ENCODE assay signal across 22 cellular contexts in the genomic region with DNA sequence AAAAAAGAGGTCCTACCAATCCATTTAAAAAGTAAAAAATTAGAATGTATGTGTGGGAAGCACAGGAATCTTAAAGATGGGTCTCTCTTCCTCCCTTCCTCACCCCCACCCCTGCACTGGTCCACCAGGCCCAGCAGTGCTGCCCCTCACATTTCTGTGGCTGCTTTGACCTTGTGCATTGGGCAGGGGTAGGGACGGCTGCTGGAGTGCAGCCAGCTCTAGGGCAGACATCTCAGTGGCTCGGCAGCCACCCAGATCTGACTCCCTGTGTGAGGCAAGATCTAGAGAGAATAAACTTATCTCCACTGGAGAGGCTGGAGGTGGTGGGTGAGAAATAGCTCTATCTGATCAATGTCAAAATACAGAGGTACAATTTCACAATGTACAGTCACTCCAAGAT. TPM values are rescaled to one million over a fixed set of nuclear protein-coding genes. Genes with fewer than 3 reads are reported as not detected.
DNase-seq lines count a peak whose midpoint lies in the region; ATAC-seq and TF ChIP-seq lines count a peak whose summit lies in the region.
"Had no signal": no experiment of that assay in that cellular context is flagged by ENCODE, and none has a peak within 500 bp of the region (broad histone marks: within the 10 kb centered on the region; RNA-seq: fewer than 3 reads in every experiment).

No MANE protein-coding gene starts in this region.

- peak in 1 of 2 donors; percentile 26 for DNase-seq in heart right ventricle
- no peak for DNase-seq in right atrium auricular region (ENCODE audit: low spot score)
- peak in 60 of 76 experiments; percentile 4 to 83 (median 42) for DNase-seq in HUDEP-2 (lab: John Stamatoyannopoulos, UW; ENCODE audit: unreplicated experiment in 76 of 76)
- DNase-seq in erythroblast (lab: John Stamatoyannopoulos, UW), result peak; percentile 55 to 79
- DNase-seq in osteoblast (ENCODE audit: insufficient read length, low spot score, missing footprints), result no peak
- DNase-seq in activated CD4-positive, alpha-beta T cell treated with anti-CD3 and anti-CD28 coated beads for 48 hours, result no peak
- no peak for DNase-seq in activated naive CD8-positive, alpha-beta T cell treated with anti-CD3 and anti-CD28 coated beads for 36 hours
- DNase-seq: BE2C; C1 segment of cervical spinal cord; CD4-positive, CD25-positive, alpha-beta regulatory T cell; CD8-positive, alpha-beta memory T cell; COR-L47; DMS 273 treated with DMSO at 0.1 percent for 48 hours; DMS53; DND-41; EL had no signal

- H3K4me3 Mint-ChIP-seq in activated naive CD8-positive, alpha-beta T cell treated with anti-CD3 and anti-CD28 coated beads for 36 hours, result no peak overlapping the region
- H3K4me3 Mint-ChIP-seq: CD4-positive, CD25-positive, alpha-beta regulatory T cell; CD8-positive, alpha-beta memory T cell; GM23338 had no signal

- H4K20me1 ChIP-seq in osteoblast (ENCODE audit: insufficient read depth, low read length), result no peaks in the 10 kb centered on the region

- intact Hi-C loops in heart right ventricle (cut with DNase I), result loop anchor here in 1 of 10 donors (5.0 kb wide), 1 partner anchor 255 kb away; no protein-coding TSS in a partner anchor

- H3K9me3 ChIP-seq in heart right ventricle (no peaks in the 10 kb centered on the region), right atrium auricular region (no peaks in the 10 kb centered on the region), osteoblast (ENCODE audit: low read depth, low read length) (no peaks in the 10 kb centered on the region)
- H3K9me3 ChIP-seq: BE2C had no signal

- H3K4me2 ChIP-seq in osteoblast (ENCODE audit: insufficient read depth, low read length), result no peak overlapping the region
- H3K4me2 ChIP-seq: GM23338 had no signal

- no peak for TF ChIP-seq CTCF in heart right ventricle (IDR thresholded peaks at IDR 0.05)
- no peak for TF ChIP-seq CTCF in right atrium auricular region (IDR thresholded peaks at IDR 0.05)
- TF ChIP-seq CTCF in osteoblast (IDR thresholded peaks at IDR 0.05; ENCODE audit: extremely low read depth, low read depth, low read length), result no peak

- ATAC-seq in heart right ventricle, result peak in 1 of 8 donors; percentile 51
- no peak for ATAC-seq in GM18867 (IDR thresholded peaks at IDR 0.05; ENCODE audit: unreplicated experiment)
- ATAC-seq: GM12878, GM23338, HepG2 had no signal

- H3K36me3 ChIP-seq in heart right ventricle (peaks cover 0 to 2% (median 0%) of the 10 kb centered on the region in 9 donors), right atrium auricular region (no peaks in the 10 kb centered on the region), osteoblast (ENCODE audit: insufficient read depth, low read length) (no peaks in the 10 kb centered on the region)
- H3K36me3 ChIP-seq: BE2C had no signal

- no peaks in the 10 kb centered on the region for H3K4me1 Mint-ChIP-seq in activated naive CD8-positive, alpha-beta T cell treated with anti-CD3 and anti-CD28 coated beads for 36 hours
- H3K4me1 Mint-ChIP-seq: CD8-positive, alpha-beta memory T cell had no signal

- H3K36me3 Mint-ChIP-seq in activated naive CD8-positive, alpha-beta T cell treated with anti-CD3 and anti-CD28 coated beads for 36 hours, result no peaks in the 10 kb centered on the region
- H3K36me3 Mint-ChIP-seq: CD4-positive, CD25-positive, alpha-beta regulatory T cell; CD8-positive, alpha-beta memory T cell had no signal

- H2AFZ ChIP-seq in osteoblast (ENCODE audit: low read length), result peak overlapping the region; percentile 50
- H2AFZ ChIP-seq: GM23338 had no signal

- WGBS in heart right ventricle, 2 donors, result 15 to 33% methylated on average over 2 of the region's 2 CpGs

- H3K27ac Mint-ChIP-seq in activated naive CD8-positive, alpha-beta T cell treated with anti-CD3 and anti-CD28 coated beads for 36 hours, result no peak overlapping the region
- H3K27ac Mint-ChIP-seq: CD4-positive, CD25-positive, alpha-beta regulatory T cell; CD8-positive, alpha-beta memory T cell; GM23338 had no signal

- H3K4me3 ChIP-seq in heart right ventricle (no peak overlapping the region), right atrium auricular region (no peak overlapping the region), osteoblast (ENCODE audit: insufficient read depth, low read length) (no peak overlapping the region)
- H3K4me3 ChIP-seq: GM12878, GM23338 had no signal

- no peak for TF ChIP-seq POLR2A in erythroblast (IDR thresholded peaks at IDR 0.05; ENCODE audit: low read length)

- H3K9me3 Mint-ChIP-seq in activated naive CD8-positive, alpha-beta T cell treated with anti-CD3 and anti-CD28 coated beads for 36 hours, result no peaks in the 10 kb centered on the region
- H3K9me3 Mint-ChIP-seq: CD4-positive, CD25-positive, alpha-beta regulatory T cell; CD8-positive, alpha-beta memory T cell; GM23338 had no signal

- peaks cover 11% of the 10 kb centered on the region for H3K27me3 Mint-ChIP-seq in activated naive CD8-positive, alpha-beta T cell treated with anti-CD3 and anti-CD28 coated beads for 36 hours

- H3K27me3 ChIP-seq in heart right ventricle (no peaks in the 10 kb centered on the region), right atrium auricular region (no peaks in the 10 kb centered on the region), osteoblast (ENCODE audit: insufficient read depth, low read length) (no peaks in the 10 kb centered on the region)
- H3K27me3 ChIP-seq: BE2C had no signal

- peaks cover 4 to 81% (median 23%) of the 10 kb centered on the region in 9 donors for H3K4me1 ChIP-seq in heart right ventricle
- H3K4me1 ChIP-seq in right atrium auricular region, result peaks cover 0 to 44% of the 10 kb centered on the region in 2 donors
- peaks cover 48% of the 10 kb centered on the region for H3K4me1 ChIP-seq in osteoblast (ENCODE audit: insufficient read depth, low read length)
- H3K4me1 ChIP-seq: BE2C had no signal

- peak overlapping the region in 6 of 10 donors; percentile 6 to 78 (median 22) for H3K27ac ChIP-seq in heart right ventricle
- H3K27ac ChIP-seq in right atrium auricular region, result peak overlapping the region in 1 of 2 donors; percentile 29
- peak overlapping the region; percentile 20 for H3K27ac ChIP-seq in osteoblast (ENCODE audit: low read depth, low read length)

- peaks cover 58% of the 10 kb centered on the region for H3K79me2 ChIP-seq in osteoblast (ENCODE audit: insufficient read depth, low read length)

RNA-seq across cellular contexts. Expression of gene FAM180A, which starts 6.7 kb away (rescaled TPM):
- total RNA-seq in heart right ventricle (10 to 100 TPM in 8 of 10 donors, 1 to 10 TPM in 2; 2.0 to 47.6 (median 19.5) TPM), right atrium auricular region (1 to 10 TPM; 4.0 to 5.9 TPM), osteoblast (23.5 and 28.9 TPM in 2 replicates)
- 10 to 100 TPM in 1 of 2 donors, 1 to 10 TPM in 1; 2.4 to 11.3 TPM for polyA plus RNA-seq in heart right ventricle
- total RNA-seq in activated naive CD8-positive, alpha-beta T cell treated with anti-CD3 and anti-CD28 coated beads for 36 hours, result not detected
- total RNA-seq: CD4-positive, CD25-positive, alpha-beta regulatory T cell; CD8-positive, alpha-beta memory T cell; G401; GM12878; GM23338; HepG2 had no signal
- polyA plus RNA-seq: CD4-positive, CD25-positive, alpha-beta regulatory T cell; CD8-positive, alpha-beta memory T cell; GM12878; GM23338; HepG2 had no signal

RNA-seq across cellular contexts. Expression of gene SLC13A4, which starts 13.9 kb away (rescaled TPM):
- total RNA-seq in heart right ventricle (under 1 TPM in 8 of 10 donors, not detected in 2; 0.08 to 0.87 (median 0.56) TPM), right atrium auricular region (under 1 TPM in 1 of 2 donors, not detected in 1; 0.12 TPM), osteoblast (0.36 and 0.88 TPM in 2 replicates)
- polyA plus RNA-seq in heart right ventricle, result 1 to 10 TPM in 1 of 2 donors, under 1 TPM in 1; 0.12 to 2.8 TPM
- total RNA-seq in activated naive CD8-positive, alpha-beta T cell treated with anti-CD3 and anti-CD28 coated beads for 36 hours, result not detected
- total RNA-seq: A172; CD4-positive, CD25-positive, alpha-beta regulatory T cell; CD8-positive, alpha-beta memory T cell; GM12878; HepG2 had no signal
- polyA plus RNA-seq: CD8-positive, alpha-beta memory T cell had no signal

Comparison
In these comparisons a context has a peak if more than half of its experiments do, and no peak if none do; other contexts are left out.
1. DNase-seq: peak in HUDEP-2 (60 of 76) and erythroblast (2 of 2); none in right atrium auricular region (single experiment), osteoblast (single experiment), activated CD4-positive, alpha-beta T cell treated with anti-CD3 and anti-CD28 coated beads for 48 hours (single experiment) and activated naive CD8-positive, alpha-beta T cell treated with anti-CD3 and anti-CD28 coated beads for 36 hours (single experiment).